Comparison of ENCODE assay signal across 8 cellular contexts in genomic region chr14:95534299-95535225, GRCh38. TPM values are rescaled to one million over a fixed set of nuclear protein-coding genes. Genes with fewer than 3 reads are reported as not detected.
DNase-seq lines count a peak whose midpoint lies in the region; ATAC-seq, FAIRE-seq and TF ChIP-seq lines count a peak whose summit lies in the region.

Gene GLRX5 (plus strand): TSS chr14:95535050. CDS start chr14:95535090, 40 bp downstream.

- H3K4me3 Mint-ChIP-seq in chondrocyte (ENCODE audit: unreplicated experiment): peak within 1 kb of the TSS; percentile 89

- peak within 1 kb of the TSS; percentile 93 for H3K27ac Mint-ChIP-seq in chondrocyte (ENCODE audit: unreplicated experiment)

- peaks cover 43% of the 10 kb centered on the region for H3K4me1 ChIP-seq in keratinocyte (ENCODE audit: control insufficient read depth, extremely low read depth, insufficient read depth, low read length)

- H4K20me1 ChIP-seq in keratinocyte (ENCODE audit: control insufficient read depth, extremely low read depth, insufficient read depth, low read length): peaks cover 11% of the 10 kb centered on the region

- dilution Hi-C loops in keratinocyte (cut with MboI; ENCODE audit: extremely low pct_ligation_motif_present, low sequenced_read_pairs): no loop called here

- no peaks in the 10 kb centered on the region for H3K9me3 ChIP-seq in keratinocyte (ENCODE audit: control insufficient read depth, low read depth, low read length)

- H3K79me2 ChIP-seq in keratinocyte (ENCODE audit: control insufficient read depth, insufficient read depth, low read length): peaks cover 89% of the 10 kb centered on the region

- TF ChIP-seq POLR2A in GM19193 (IDR thresholded peaks at IDR 0.05; ENCODE audit: extremely low read depth, insufficient read depth, insufficient read length): peak; percentile 66

- H3K36me3 Mint-ChIP-seq in chondrocyte (ENCODE audit: low read depth): no peaks in the 10 kb centered on the region

- peak within 1 kb of the TSS; percentile 81 for H3K27ac ChIP-seq in keratinocyte (ENCODE audit: control insufficient read depth, insufficient read depth, low read length)

- H3K9ac ChIP-seq in keratinocyte (ENCODE audit: control insufficient read depth, extremely low read depth, insufficient read depth, low read length): peak within 1 kb of the TSS; percentile 83

- H3K9me1 ChIP-seq in keratinocyte (ENCODE audit: control insufficient read depth, extremely low read depth, insufficient read depth, low read length): peaks cover 2% of the 10 kb centered on the region

- H3K4me1 Mint-ChIP-seq in chondrocyte (ENCODE audit: low read depth): peaks cover 74% of the 10 kb centered on the region

- peak; percentile 90 for FAIRE-seq in keratinocyte (lab: Jason Lieb, UNC)

- no peaks in the 10 kb centered on the region for H3K27me3 Mint-ChIP-seq in chondrocyte (ENCODE audit: low read depth)

- peak within 1 kb of the TSS; percentile 60 for H2AFZ ChIP-seq in keratinocyte (ENCODE audit: control insufficient read depth, low read length)

- H3K4me2 ChIP-seq in keratinocyte (ENCODE audit: control insufficient read depth, extremely low read depth, insufficient read depth, low read depth, low read length): peak within 1 kb of the TSS; percentile 97

- no peaks in the 10 kb centered on the region for H3K27me3 ChIP-seq in keratinocyte (ENCODE audit: control insufficient read depth, extremely low read depth, insufficient read depth, low read length)

- no peak for TF ChIP-seq CTCF in chondrocyte (IDR thresholded peaks at IDR 0.05)
- TF ChIP-seq CTCF in keratinocyte (optimal IDR thresholded peaks at IDR 0.05 in 1 of 3, IDR thresholded peaks at IDR 0.05 in 1 of 3, conservative IDR thresholded peaks at IDR 0.05 in 1 of 3; ENCODE audit: extremely low read depth in 1 of 3, insufficient read depth in 2 of 3, low read length in 3 of 3): no peak

- H3K36me3 ChIP-seq in keratinocyte (ENCODE audit: control insufficient read depth in 2 of 2, extremely low read depth in 1 of 2, insufficient read depth in 2 of 2, low read length in 2 of 2): peaks cover 1 to 6% of the 10 kb centered on the region in 2 experiments

- no peaks in the 10 kb centered on the region for H3K9me3 Mint-ChIP-seq in chondrocyte (ENCODE audit: low read depth)

- ATAC-seq in HG03439 (IDR thresholded peaks at IDR 0.05; ENCODE audit: unreplicated experiment): peak; percentile 91

- DNase-seq in AML-193 (lab: John Stamatoyannopoulos, UW) (peak; percentile 97 to 99), NCI-H510A treated with DMSO at 0.1 percent for 48 hours (lab: John Stamatoyannopoulos, UW) (peak; percentile 99), chondrocyte (ENCODE audit: low spot score) (peak; percentile 99), keratinocyte (ENCODE audit: low read depth, low spot score) (peak; percentile 98)
- DNase-seq in activated CD4-positive, alpha-beta T cell treated with anti-CD3 and anti-CD28 coated beads for 24 hours (ENCODE audit: low read depth in 2 of 2): peak; percentile 95 to 96
- peak; percentile 90 to 94 for DNase-seq in stimulated activated CD4-positive, alpha-beta T cell treated with anti-CD3 and anti-CD28 coated beads, Interleukin-15, amount 100 ng/mL, for 1 hour (ENCODE audit: low read depth in 1 of 2, low spot score in 1 of 2)

- peak within 1 kb of the TSS; percentile 94 to 95 (median 95) for H3K4me3 ChIP-seq in keratinocyte (ENCODE audit: control insufficient read depth in 2 of 3, extremely low read depth in 1 of 3, insufficient read depth in 2 of 3, low read depth in 1 of 3, low read length in 3 of 3)

RNA-seq across cellular contexts. Expression of gene GLRX5, which starts in this region (rescaled TPM):
- total RNA-seq in chondrocyte: 30.9 to 38.9 TPM (median 33.4 TPM) in 3 replicates
- polyA plus RNA-seq in keratinocyte: 28.2 to 60.9 TPM (median 42.7 TPM) in 3 replicates
- 13.7 TPM for polyA plus RNA-seq in keratinocyte (2011; ENCODE audit: low read depth)
- polyA plus RNA-seq in keratinocyte (2011; cell fraction: cytosol; rRNA removed): 39.9 and 70.3 TPM in 2 replicates
- 14.1 and 17.8 TPM in 2 replicates for polyA plus RNA-seq in keratinocyte (2011; cell fraction: nucleus; rRNA removed)
- polyA plus RNA-seq in keratinocyte (2012; ENCODE audit: low replicate concordance): 27.2 and 41.6 TPM in 2 replicates
- 7.9 to 23.1 TPM (median 8.6 TPM) in 3 replicates for polyA minus RNA-seq in keratinocyte
- 28.0 TPM for polyA minus RNA-seq in keratinocyte (2011; cell fraction: cytosol; rRNA and poly(A)+ RNA removed)
- polyA minus RNA-seq in keratinocyte (2011; cell fraction: nucleus; rRNA and poly(A)+ RNA removed): 3.4 and 4.4 TPM in 2 replicates

Comparison
In these comparisons a context has a peak if more than half of its experiments do, and no peak if none do; other contexts are left out.
1. Peak in every context shown above with its lines: DNase-seq, ATAC-seq, H3K4me3 ChIP-seq and H3K27ac ChIP-seq.